8 cellular contexts compared by ENCODE assay signal in genomic region chr13:22549126-22549525, GRCh38.
"Had no signal": no experiment of that assay in that cellular context is flagged by ENCODE, and none has a peak within 500 bp of the region (broad histone marks: within the 10 kb centered on the region; RNA-seq: fewer than 3 reads in every experiment).

No MANE protein-coding gene starts in this region.

- FAIRE-seq: H1, HTR-8/SVneo, K562 had no signal

- H3K4me3 ChIP-seq: GM23338, K562 had no signal

- DNase-seq: H9, HCEC 1CT, IMR-90, KG1 had no signal

- ATAC-seq: GM23338, K562 had no signal

- H2AFZ ChIP-seq: GM23338 had no signal

- H3K4me2 ChIP-seq: GM23338 had no signal

- H3K27ac Mint-ChIP-seq: GM23338, H9 had no signal
